In genomic region chr20:6786548-6786947, GRCh38 we compare ENCODE assay signal across 6 cellular contexts. TPM values are rescaled to one million over a fixed set of nuclear protein-coding genes. Genes with fewer than 3 reads are reported as not detected.
"Had no signal": no experiment of that assay in that cellular context is flagged by ENCODE, and none has a peak within 500 bp of the region (broad histone marks: within the 10 kb centered on the region; RNA-seq: fewer than 3 reads in every experiment).

No MANE protein-coding gene starts in this region.

- H3K4me3 ChIP-seq: GM23248 had no signal

- DNase-seq: GM23248, H9, HCEC 1CT had no signal

- H3K27ac ChIP-seq: GM23248, HL-60 had no signal

- ATAC-seq: HepG2 had no signal

RNA-seq across cellular contexts. Expression of gene BMP2, which starts 19.1 kb away (rescaled TPM):
- polyA plus RNA-seq: IgD-negative memory B cell had no signal
